In genomic region chr6:2429460-2429859, GRCh38 we compare ENCODE assay signal across 1 cellular context.
TF ChIP-seq lines count a peak whose summit lies in the region.

No MANE protein-coding gene starts in this region.

TF ChIP-seq in HepG2, 621 proteins besides CTCF, POLR2A, EP300 and RAD21 (continued from another document):
- TF ChIP-seq, protein P1, sequence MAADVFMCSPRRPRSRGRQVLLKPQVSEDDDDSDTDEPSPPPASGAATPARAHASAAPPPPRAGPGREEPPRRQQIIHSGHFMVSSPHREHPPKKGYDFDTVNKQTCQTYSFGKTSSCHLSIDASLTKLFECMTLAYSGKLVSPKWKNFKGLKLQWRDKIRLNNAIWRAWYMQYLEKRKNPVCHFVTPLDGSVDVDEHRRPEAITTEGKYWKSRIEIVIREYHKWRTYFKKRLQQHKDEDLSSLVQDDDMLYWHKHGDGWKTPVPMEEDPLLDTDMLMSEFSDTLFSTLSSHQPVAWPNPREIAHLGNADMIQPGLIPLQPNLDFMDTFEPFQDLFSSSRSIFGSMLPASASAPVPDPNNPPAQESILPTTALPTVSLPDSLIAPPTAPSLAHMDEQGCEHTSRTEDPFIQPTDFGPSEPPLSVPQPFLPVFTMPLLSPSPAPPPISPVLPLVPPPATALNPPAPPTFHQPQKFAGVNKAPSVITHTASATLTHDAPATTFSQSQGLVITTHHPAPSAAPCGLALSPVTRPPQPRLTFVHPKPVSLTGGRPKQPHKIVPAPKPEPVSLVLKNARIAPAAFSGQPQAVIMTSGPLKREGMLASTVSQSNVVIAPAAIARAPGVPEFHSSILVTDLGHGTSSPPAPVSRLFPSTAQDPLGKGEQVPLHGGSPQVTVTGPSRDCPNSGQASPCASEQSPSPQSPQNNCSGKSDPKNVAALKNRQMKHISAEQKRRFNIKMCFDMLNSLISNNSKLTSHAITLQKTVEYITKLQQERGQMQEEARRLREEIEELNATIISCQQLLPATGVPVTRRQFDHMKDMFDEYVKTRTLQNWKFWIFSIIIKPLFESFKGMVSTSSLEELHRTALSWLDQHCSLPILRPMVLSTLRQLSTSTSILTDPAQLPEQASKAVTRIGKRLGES (CRISPR knock-in tag; IDR thresholded peaks at IDR 0.05; ENCODE audit: borderline replicate concordance) = no peak
- TF ChIP-seq ZNF598 (CRISPR knock-in tag; IDR thresholded peaks at IDR 0.05; ENCODE audit: borderline replicate concordance) (no peak), ZNF513 (CRISPR knock-in tag; conservative IDR thresholded peaks at IDR 0.05) (no peak), NFE2L2 (IDR thresholded peaks at IDR 0.05; ENCODE audit: low read length) (peak; percentile 69; the same call in 1 of the 2 replicates), ZNF883 (CRISPR knock-in tag; IDR thresholded peaks at IDR 0.05; ENCODE audit: not compliant biosample characterization) (no peak), ZNF850 (CRISPR knock-in tag; conservative IDR thresholded peaks at IDR 0.05) (no peak), SATB2 (CRISPR knock-in tag; IDR thresholded peaks at IDR 0.05) (no peak), MZF1 (CRISPR knock-in tag; IDR thresholded peaks at IDR 0.05; ENCODE audit: borderline replicate concordance) (no peak), SALL2 (CRISPR knock-in tag; IDR thresholded peaks at IDR 0.05) (no peak), EED (CRISPR knock-in tag; IDR thresholded peaks at IDR 0.05) (no peak)
